Comparison of ENCODE assay signal across 8 cellular contexts in genomic region chr7:98641646-98642489, GRCh38. TPM values are rescaled to one million over a fixed set of nuclear protein-coding genes. Genes with fewer than 3 reads are reported as not detected.
A peak's percentile ranks its signal among the peaks of the same experiment; 100 is the strongest.
DNase-seq lines count a peak whose midpoint lies in the region; ATAC-seq and TF ChIP-seq lines count a peak whose summit lies in the region.

No MANE protein-coding gene starts in this region.

- H3K36me3 Mint-ChIP-seq in memory B cell: no peaks in the 10 kb centered on the region

- no peak for TF ChIP-seq CTCF in adrenal gland (IDR thresholded peaks at IDR 0.05)

- no peaks in the 10 kb centered on the region for H3K9me3 ChIP-seq in adrenal gland (replicated peaks in 1 of 3)

- H3K27me3 ChIP-seq in adrenal gland: no peaks in the 10 kb centered on the region

- H3K9me3 Mint-ChIP-seq in memory B cell: peaks cover 8% of the 10 kb centered on the region

- H3K4me1 ChIP-seq in adrenal gland (replicated peaks in 1 of 2): no peaks in the 10 kb centered on the region

- TF ChIP-seq POLR2A in adrenal gland (IDR thresholded peaks at IDR 0.05): no peak

- H3K4me3 ChIP-seq in adrenal gland: no peak overlapping the region

- peaks cover 2% of the 10 kb centered on the region for H3K4me1 Mint-ChIP-seq in memory B cell

- H3K27ac Mint-ChIP-seq in memory B cell: peak overlapping the region; percentile 82

- H3K36me3 ChIP-seq in adrenal gland (replicated peaks in 1 of 2): no peaks in the 10 kb centered on the region

- intact Hi-C loops in adrenal gland (cut with DNase I): no loop called here

- ATAC-seq in GM18868 (IDR thresholded peaks at IDR 0.05; ENCODE audit: unreplicated experiment) (peak; percentile 79), HG02571 (IDR thresholded peaks at IDR 0.05; ENCODE audit: unreplicated experiment) (peak; percentile 77), memory B cell (ENCODE audit: low read depth) (peak; percentile 76)

- peaks cover 1% of the 10 kb centered on the region for H3K27me3 Mint-ChIP-seq in memory B cell

- H3K27ac ChIP-seq in adrenal gland: no peak overlapping the region

- 48 to 70% (median 56%) methylated on average over 13 to 15 of the region's 15 CpGs for WGBS in adrenal gland, 4 donors

- peak; percentile 46 for DNase-seq in LHCN-M2 (ENCODE audit: low read depth)
- peak in 1 of 2 donors; percentile 16 for DNase-seq in memory B cell (ENCODE audit: low spot score in 2 of 2)
- no peak for DNase-seq in hypothalamus (lab: John Stamatoyannopoulos, UW)
- no peak for DNase-seq in adrenal gland
- DNase-seq in GM03348 (ENCODE audit: low spot score): no peak
- no peak for DNase-seq in dermis blood vessel endothelial cell

- no peak overlapping the region for H3K4me3 Mint-ChIP-seq in memory B cell

RNA-seq across cellular contexts. Expression of gene NPTX2, which starts 24.8 kb away (rescaled TPM):
- total RNA-seq in LHCN-M2 (2014; rRNA removed) (3,060 and 3,846 TPM in 2 replicates), adrenal gland (10 to 100 TPM; 24.7 to 81.1 (median 54.4) TPM), dermis blood vessel endothelial cell (3.7 and 18.5 TPM in 2 replicates)
- 307 TPM for polyA plus RNA-seq in LHCN-M2 (2012)
- 10 to 100 TPM; 11.6 to 55.2 (median 18.6) TPM for polyA plus RNA-seq in adrenal gland

Comparison
In these comparisons a context has a peak if more than half of its experiments do, and no peak if none do; other contexts are left out.
1. RNA of gene NPTX2, which starts 24.8 kb away (total RNA-seq): 3,060 to 3,846 TPM in LHCN-M2; 24.7 to 81.1 TPM in adrenal gland and 3.7 to 18.5 TPM in dermis blood vessel endothelial cell; every median in the first group is over 10 times any median in the second.
2. Peak in every context shown above with its lines, with median percentiles within 50 percentile points of each other: ATAC-seq.